Comparison of ENCODE assay signal across 19 cellular contexts in the genomic region with DNA sequence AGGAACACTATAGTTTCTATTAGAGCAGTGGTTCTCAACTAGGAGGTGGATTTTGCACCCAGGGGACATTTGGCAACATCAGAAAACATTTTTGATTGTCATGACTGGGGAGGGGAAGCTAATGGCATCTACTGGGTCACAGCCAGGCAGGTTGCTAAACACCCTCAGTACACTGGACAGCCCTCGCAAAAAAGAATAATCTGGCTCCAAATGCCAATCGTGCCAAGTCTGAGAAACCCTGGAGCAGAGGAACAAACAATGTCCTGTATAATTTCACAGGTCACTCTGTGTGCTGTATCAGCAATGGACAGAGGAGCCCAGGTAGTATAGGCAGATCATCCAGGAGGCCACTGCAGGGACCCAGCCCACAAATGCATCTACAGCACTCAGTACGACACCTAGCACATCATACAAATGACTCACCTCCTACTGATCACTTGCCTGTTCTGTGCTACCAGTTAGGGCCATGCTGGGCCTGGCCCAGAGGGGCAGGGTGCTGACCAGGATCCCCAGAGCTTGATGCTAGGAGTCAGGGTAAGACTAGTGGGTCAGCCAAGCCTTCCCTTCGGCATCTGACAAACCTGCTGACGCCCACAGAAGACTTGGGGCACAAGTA. TPM values are rescaled to one million over a fixed set of nuclear protein-coding genes. Genes with fewer than 3 reads are reported as not detected.
DNase-seq lines count a peak whose midpoint lies in the region; ATAC-seq and TF ChIP-seq lines count a peak whose summit lies in the region.
"Had no signal": no experiment of that assay in that cellular context is flagged by ENCODE, and none has a peak within 500 bp of the region (broad histone marks: within the 10 kb centered on the region; RNA-seq: fewer than 3 reads in every experiment).

No MANE protein-coding gene starts in this region.

- no peak overlapping the region for H3K4me3 ChIP-seq in HL-60 (replicated peaks; ENCODE audit: insufficient read depth, low read length)
- H3K4me3 ChIP-seq in PC-3 (ENCODE audit: low read length), result no peak overlapping the region
- no peak overlapping the region for H3K4me3 ChIP-seq in GM23338
- H3K4me3 ChIP-seq: prostate gland had no signal

- no peaks in the 10 kb centered on the region; the same call in 1 of the 2 replicates for H3K36me3 ChIP-seq in PC-3 (ENCODE audit: low read depth, low read length)
- H3K36me3 ChIP-seq in GM23338 (ENCODE audit: insufficient read depth), result no peaks in the 10 kb centered on the region
- H3K36me3 ChIP-seq: prostate gland had no signal

- CTCF ChIA-PET in PC-3 (lab: Charles Lee), result interaction anchor here (0.6 kb wide), 1 partner anchor 65 kb away, joined by 3 read pairs; no protein-coding TSS in a partner anchor

- H3K27me3 ChIP-seq in HL-60 (ENCODE audit: insufficient read depth, poor library complexity, severe bottlenecking) (no peaks in the 10 kb centered on the region), PC-3 (ENCODE audit: low read length) (no peaks in the 10 kb centered on the region), GM23338 (ENCODE audit: insufficient read depth) (no peaks in the 10 kb centered on the region)

- peaks cover 5% of the 10 kb centered on the region for H3K27me3 Mint-ChIP-seq in GM23338 (ENCODE audit: insufficient read depth, low read depth, poor library complexity)
- H3K27me3 Mint-ChIP-seq in activated naive CD8-positive, alpha-beta T cell treated with anti-CD3 and anti-CD28 coated beads for 36 hours, result no peaks in the 10 kb centered on the region

- no peaks in the 10 kb centered on the region for H3K9me3 ChIP-seq in PC-3 (ENCODE audit: low read length)
- H3K9me3 ChIP-seq: prostate gland had no signal

- H3K4me1 Mint-ChIP-seq in GM23338, result peaks cover 26% of the 10 kb centered on the region
- peaks cover 4% of the 10 kb centered on the region for H3K4me1 Mint-ChIP-seq in activated naive CD8-positive, alpha-beta T cell treated with anti-CD3 and anti-CD28 coated beads for 36 hours
- H3K4me1 Mint-ChIP-seq: neural crest cell had no signal

- H3K9ac ChIP-seq in PC-3 (ENCODE audit: low read length), result no peak overlapping the region

- no peaks in the 10 kb centered on the region; the same call in 2 of the 3 replicates for H3K36me3 Mint-ChIP-seq in GM23338 (ENCODE audit: low read depth)
- no peaks in the 10 kb centered on the region for H3K36me3 Mint-ChIP-seq in activated naive CD8-positive, alpha-beta T cell treated with anti-CD3 and anti-CD28 coated beads for 36 hours

- H3K9me3 Mint-ChIP-seq in GM23338, result no peaks in the 10 kb centered on the region
- no peaks in the 10 kb centered on the region for H3K9me3 Mint-ChIP-seq in activated naive CD8-positive, alpha-beta T cell treated with anti-CD3 and anti-CD28 coated beads for 36 hours
- H3K9me3 Mint-ChIP-seq: activated naive CD4-positive, alpha-beta T cell treated with anti-CD3 and anti-CD28 coated beads for 36 hours; activated T-cell treated with anti-CD3 and anti-CD28 coated beads, Interleukin-2, amount 50 U/mL, for 4 hours; neural crest cell had no signal

- no peak overlapping the region for H3K27ac Mint-ChIP-seq in GM23338
- no peak overlapping the region for H3K27ac Mint-ChIP-seq in activated naive CD8-positive, alpha-beta T cell treated with anti-CD3 and anti-CD28 coated beads for 36 hours
- H3K27ac Mint-ChIP-seq: activated naive CD4-positive, alpha-beta T cell treated with anti-CD3 and anti-CD28 coated beads for 36 hours had no signal

- POLR2A ChIA-PET in PC-3 (lab: Charles Lee; ENCODE audit: unreplicated experiment), result no interaction called here

- ATAC-seq in PC-3 (peak; percentile 34; the same call in 1 of the 2 replicates), left lobe of liver (peak; percentile 62), GM23338 (no peak)
- ATAC-seq: activated T-cell treated with anti-CD3 and anti-CD28 coated beads, Interleukin-2, amount 50 U/mL, for 4 hours; Panc1 had no signal

- BruUV-seq in PC-3 (replicated peaks; lab: Mats Ljungman, UMichigan), result no TSS peak

- peak overlapping the region; percentile 88 for H3K27ac ChIP-seq in HL-60 (replicated peaks)
- H3K27ac ChIP-seq in PC-3 (ENCODE audit: low read length), result no peak overlapping the region
- peak overlapping the region; percentile 22 for H3K27ac ChIP-seq in temporal lobe (ENCODE audit: low read depth, low read length)
- H3K27ac ChIP-seq in GM23338 (ENCODE audit: low read depth), result no peak overlapping the region
- H3K27ac ChIP-seq: prostate gland had no signal

- H4K20me1 ChIP-seq in PC-3 (ENCODE audit: low read length) (no peaks in the 10 kb centered on the region), GM23338 (replicated peaks; ENCODE audit: insufficient read depth) (no peaks in the 10 kb centered on the region; the same call in 1 of the 2 replicates)

- H3K79me2 ChIP-seq in PC-3 (ENCODE audit: low read length) (no peaks in the 10 kb centered on the region), GM23338 (replicated peaks; ENCODE audit: insufficient read depth) (no peaks in the 10 kb centered on the region)

- DNase-seq in HL-60 (ENCODE audit: low read depth in 1 of 2, low spot score in 1 of 2) (peak in 1 of 2 experiments; percentile 82), PC-3 (no peak), left lobe of liver (ENCODE audit: low spot score) (peak; percentile 95), GM23338 (ENCODE audit: low spot score) (no peak), NCI-H146 treated with DMSO at 0.1 percent for 48 hours (lab: John Stamatoyannopoulos, UW; ENCODE audit: unreplicated experiment) (no peak)
- no peak for DNase-seq in activated naive CD8-positive, alpha-beta T cell treated with anti-CD3 and anti-CD28 coated beads for 36 hours
- DNase-seq in stimulated activated CD4-positive, alpha-beta T cell treated with anti-CD3 and anti-CD28 coated beads, Interleukin-4, amount 100 ng/mL, for 1 hour, result no peak
- DNase-seq: activated CD4-positive, CD25-positive, alpha-beta regulatory T cell; activated CD8-positive, alpha-beta memory T cell treated with anti-CD3 and anti-CD28 coated beads for 24 hours; activated naive CD4-positive, alpha-beta T cell treated with anti-CD3 and anti-CD28 coated beads for 36 hours; activated T-cell treated with anti-CD3 and anti-CD28 coated beads, Interleukin-2, amount 50 U/mL, for 4 hours; central memory CD4-positive, alpha-beta T cell; NCI-H187 treated with DMSO at 0.1 percent for 48 hours; NCI-H774; stimulated activated CD4-positive, alpha-beta T cell treated with anti-CD3 and anti-CD28 coated beads, Interleukin-2, amount 100 ng/mL, for 48 hours had no signal

- H3K9me2 ChIP-seq in PC-3 (replicated peaks; ENCODE audit: low read length), result no peaks in the 10 kb centered on the region
- H3K9me2 ChIP-seq in GM23338 (ENCODE audit: insufficient read depth), result no peaks in the 10 kb centered on the region

- peaks cover 16% of the 10 kb centered on the region for H3K4me1 ChIP-seq in PC-3 (ENCODE audit: insufficient read depth, low read length)
- peaks cover 15% of the 10 kb centered on the region for H3K4me1 ChIP-seq in GM23338 (ENCODE audit: insufficient read depth)
- H3K4me1 ChIP-seq: prostate gland had no signal

- H3K4me3 Mint-ChIP-seq in GM23338, result no peak overlapping the region
- no peak overlapping the region for H3K4me3 Mint-ChIP-seq in activated naive CD8-positive, alpha-beta T cell treated with anti-CD3 and anti-CD28 coated beads for 36 hours
- H3K4me3 Mint-ChIP-seq: activated naive CD4-positive, alpha-beta T cell treated with anti-CD3 and anti-CD28 coated beads for 36 hours; activated T-cell treated with anti-CD3 and anti-CD28 coated beads, Interleukin-2, amount 50 U/mL, for 4 hours; neural crest cell had no signal

- H3K4me2 ChIP-seq in PC-3 (ENCODE audit: low read length), result no peak overlapping the region
- no peak overlapping the region for H3K4me2 ChIP-seq in GM23338

- H2AFZ ChIP-seq in PC-3 (ENCODE audit: low read length) (no peak overlapping the region), GM23338 (no peak overlapping the region)

- H3F3A ChIP-seq in PC-3 (ENCODE audit: low read length, unreplicated experiment), result no peaks in the 10 kb centered on the region
- no peaks in the 10 kb centered on the region for H3F3A ChIP-seq in GM23338 (replicated peaks; ENCODE audit: low read depth)

- intact Hi-C loops in PC-3 (cut with micrococcal nuclease), result no loop called here

- no peak for TF ChIP-seq CTCF in HL-60 (IDR thresholded peaks at IDR 0.05; ENCODE audit: insufficient read depth, low read length)
- no peak for TF ChIP-seq CTCF in PC-3 (conservative IDR thresholded peaks at IDR 0.05; ENCODE audit: low read depth, low read length)
- no peak for TF ChIP-seq CTCF in GM23338 (conservative IDR thresholded peaks at IDR 0.05; ENCODE audit: low read depth in 2 of 2)

TF ChIP-seq in GM23338, 12 proteins besides CTCF, POLR2A, EP300 and RAD21 (continues in another document):
- TF ChIP-seq JUNB (IDR thresholded peaks at IDR 0.05; ENCODE audit: unreplicated experiment), result no peak
- TF ChIP-seq EZH2 (IDR thresholded peaks at IDR 0.05; ENCODE audit: low read depth, unreplicated experiment), result no peak
- no peak for TF ChIP-seq CREB1 (CRISPR knock-in tag; IDR thresholded peaks at IDR 0.05; ENCODE audit: low read depth)
- no peak for TF ChIP-seq ZNF114 (CRISPR knock-in tag; IDR thresholded peaks at IDR 0.05)
- TF ChIP-seq EZH2phosphoT487 (IDR thresholded peaks at IDR 0.05; ENCODE audit: unreplicated experiment), result no peak
- TF ChIP-seq POLR2AphosphoS5 (IDR thresholded peaks at IDR 0.05; ENCODE audit: low read depth), result no peak
- TF ChIP-seq NANOG (IDR thresholded peaks at IDR 0.05; ENCODE audit: borderline replicate concordance), result no peak

RNA-seq across cellular contexts. Expression of a gene that starts 37.6 kb away (rescaled TPM):
- total RNA-seq in PC-3 (2014; rRNA removed) (22.0 and 30.7 TPM in 2 replicates), left lobe of liver (80.1 TPM), temporal lobe (20.7 TPM)
- 25.8 and 26.3 TPM in 2 replicates for total RNA-seq in GM23338 (2014; rRNA removed; shearing (Covaris generic))
- polyA plus RNA-seq in GM23338 (2016; fragmentation: Nextera tagmentation; extraction: Ambion mirVana), result 23.6 and 25.4 TPM in 2 replicates
- total RNA-seq in activated naive CD8-positive, alpha-beta T cell treated with anti-CD3 and anti-CD28 coated beads for 36 hours, result 10 to 100 TPM in 1 of 2 experiments, 1 to 10 TPM in 1; 8.3 to 10.8 TPM

Comparison
In these comparisons a context has a peak if more than half of its experiments do, and no peak if none do; other contexts are left out.
1. H3K27ac ChIP-seq: peak in HL-60 (single experiment) and temporal lobe (single experiment); none in PC-3 (single experiment) and GM23338 (single experiment).